In genomic region chr3:9216736-9217135, GRCh38 we compare ENCODE assay signal across 23 cellular contexts. TPM values are rescaled to one million over a fixed set of nuclear protein-coding genes. Genes with fewer than 3 reads are reported as not detected.
DNase-seq lines count a peak whose midpoint lies in the region; ATAC-seq, FAIRE-seq and TF ChIP-seq lines count a peak whose summit lies in the region.
"Had no signal": no experiment of that assay in that cellular context is flagged by ENCODE, and none has a peak within 500 bp of the region (broad histone marks: within the 10 kb centered on the region; RNA-seq: fewer than 3 reads in every experiment).

No MANE protein-coding gene starts in this region.

- dilution Hi-C loops in keratinocyte (cut with MboI; ENCODE audit: extremely low pct_ligation_motif_present, low sequenced_read_pairs) = no loop called here

- no peaks in the 10 kb centered on the region for H4K20me1 ChIP-seq in keratinocyte (ENCODE audit: control insufficient read depth, extremely low read depth, insufficient read depth, low read length)

- H3K4me2 ChIP-seq in keratinocyte (ENCODE audit: control insufficient read depth, extremely low read depth, insufficient read depth, low read depth, low read length) = peak overlapping the region; percentile 69
- H3K4me2 ChIP-seq: BLaER1 had no signal

- no peaks in the 10 kb centered on the region for H3K27me3 ChIP-seq in keratinocyte (ENCODE audit: control insufficient read depth, extremely low read depth, insufficient read depth, low read length)
- H3K27me3 ChIP-seq: BLaER1, esophagus squamous epithelium, left lung had no signal

- peak; percentile 82 for FAIRE-seq in keratinocyte (lab: Jason Lieb, UNC)

- no peak overlapping the region for H3K4me3 Mint-ChIP-seq in chondrocyte (ENCODE audit: unreplicated experiment)
- H3K4me3 Mint-ChIP-seq: activated CD4-positive, alpha-beta memory T cell treated with anti-CD3 and anti-CD28 coated beads, Interleukin-2, amount 10 ng/mL, durations not matched to agents 7 days and 5 days; central memory CD8-positive, alpha-beta T cell; stimulated activated memory B cell treated with anti-CD40 and anti-IgM and Interleukin-4, amounts not matched to agents 10 μg/mL and 1 μg/mL and 100 μg/mL, for 72 hours had no signal

- H3K9me3 ChIP-seq in keratinocyte (ENCODE audit: control insufficient read depth, low read depth, low read length) = no peaks in the 10 kb centered on the region
- H3K9me3 ChIP-seq in mucosa of descending colon = no peaks in the 10 kb centered on the region
- H3K9me3 ChIP-seq: BLaER1, esophagus squamous epithelium, left lung had no signal

- H3K4me1 ChIP-seq in keratinocyte (ENCODE audit: control insufficient read depth, extremely low read depth, insufficient read depth, low read length) (peaks cover 25% of the 10 kb centered on the region), mucosa of descending colon (ENCODE audit: low read depth) (no peaks in the 10 kb centered on the region)
- H3K4me1 ChIP-seq: esophagus squamous epithelium, left lung had no signal

- TF ChIP-seq CTCF in keratinocyte (optimal IDR thresholded peaks at IDR 0.05 in 1 of 3, IDR thresholded peaks at IDR 0.05 in 1 of 3, conservative IDR thresholded peaks at IDR 0.05 in 1 of 3; ENCODE audit: extremely low read depth in 1 of 3, insufficient read depth in 2 of 3, low read length in 3 of 3) (no peak), mucosa of descending colon (IDR thresholded peaks at IDR 0.05) (no peak), chondrocyte (IDR thresholded peaks at IDR 0.05) (no peak)

- no peak overlapping the region for H3K27ac Mint-ChIP-seq in chondrocyte (ENCODE audit: unreplicated experiment)
- H3K27ac Mint-ChIP-seq: activated CD4-positive, alpha-beta memory T cell treated with anti-CD3 and anti-CD28 coated beads, Interleukin-2, amount 10 ng/mL, durations not matched to agents 7 days and 5 days; IgD-negative memory B cell; stimulated activated memory B cell treated with anti-CD40 and anti-IgM and Interleukin-4, amounts not matched to agents 10 μg/mL and 1 μg/mL and 100 μg/mL, for 72 hours had no signal

- DNase-seq in Ammon's horn (ENCODE audit: low spot score) (peak; percentile 54), astrocyte of the hippocampus (ENCODE audit: low read depth, low spot score) (peak; percentile 53), keratinocyte (ENCODE audit: low read depth, low spot score) (peak; percentile 26), stromal cell of bone marrow (ENCODE audit: low read depth) (peak; percentile 76), mucosa of descending colon (no peak), chondrocyte (ENCODE audit: low spot score) (no peak)
- DNase-seq: activated CD4-positive, alpha-beta memory T cell treated with anti-CD3 and anti-CD28 coated beads, Interleukin-2, amount 10 ng/mL, durations not matched to agents 7 days and 5 days; activated CD4-positive, alpha-beta T cell treated with anti-CD3 and anti-CD28 coated beads for 1 hour; activated CD8-positive, alpha-beta memory T cell treated with anti-CD3 and anti-CD28 coated beads, Interleukin-2, amount 50 U/mL, for 4 hours; activated naive CD4-positive, alpha-beta T cell; dermis blood vessel endothelial cell; esophagus squamous epithelium; GOT3; left lung; NCI-H146; nucleus accumbens; Right ventricle myocardium superior; T-helper 2 cell had no signal

- H3K4me3 ChIP-seq in keratinocyte (ENCODE audit: control insufficient read depth in 2 of 3, extremely low read depth in 1 of 3, insufficient read depth in 2 of 3, low read depth in 1 of 3, low read length in 3 of 3) (peak overlapping the region in 2 of 3 experiments; percentile 3 to 61), mucosa of descending colon (no peak overlapping the region)
- H3K4me3 ChIP-seq: BLaER1, esophagus squamous epithelium, left lung had no signal

- peaks cover 2% of the 10 kb centered on the region for H3K36me3 Mint-ChIP-seq in chondrocyte (ENCODE audit: low read depth)
- H3K36me3 Mint-ChIP-seq: IgD-negative memory B cell; stimulated activated memory B cell treated with anti-CD40 and anti-IgM and Interleukin-4, amounts not matched to agents 10 μg/mL and 1 μg/mL and 100 μg/mL, for 72 hours had no signal

- H3K27ac ChIP-seq in keratinocyte (ENCODE audit: control insufficient read depth, insufficient read depth, low read length) = peak overlapping the region; percentile 76
- H3K27ac ChIP-seq: BLaER1, esophagus squamous epithelium, left lung had no signal

- H3K4me1 Mint-ChIP-seq in chondrocyte (ENCODE audit: low read depth) = peaks cover 9% of the 10 kb centered on the region
- H3K4me1 Mint-ChIP-seq: activated CD4-positive, alpha-beta memory T cell treated with anti-CD3 and anti-CD28 coated beads, Interleukin-2, amount 10 ng/mL, durations not matched to agents 7 days and 5 days; central memory CD8-positive, alpha-beta T cell; IgD-negative memory B cell; stimulated activated memory B cell treated with anti-CD40 and anti-IgM and Interleukin-4, amounts not matched to agents 10 μg/mL and 1 μg/mL and 100 μg/mL, for 72 hours had no signal

- H3K9me1 ChIP-seq in keratinocyte (ENCODE audit: control insufficient read depth, extremely low read depth, insufficient read depth, low read length) = no peaks in the 10 kb centered on the region

- no peak for ATAC-seq in mucosa of descending colon
- no peak for ATAC-seq in GM18867 (IDR thresholded peaks at IDR 0.05; ENCODE audit: unreplicated experiment)
- ATAC-seq: left lung; stimulated activated memory B cell treated with anti-CD40 and anti-IgM and Interleukin-4, amounts not matched to agents 10 μg/mL and 1 μg/mL and 100 μg/mL, for 72 hours had no signal

- peaks cover 24% of the 10 kb centered on the region for H3K79me2 ChIP-seq in keratinocyte (ENCODE audit: control insufficient read depth, insufficient read depth, low read length)

- H3K27me3 Mint-ChIP-seq in chondrocyte (ENCODE audit: low read depth) = peaks cover 5% of the 10 kb centered on the region
- H3K27me3 Mint-ChIP-seq: central memory CD8-positive, alpha-beta T cell had no signal

- H3K36me3 ChIP-seq in keratinocyte (ENCODE audit: control insufficient read depth in 2 of 2, extremely low read depth in 1 of 2, insufficient read depth in 2 of 2, low read length in 2 of 2) (no peaks in the 10 kb centered on the region), mucosa of descending colon (ENCODE audit: low read depth) (no peaks in the 10 kb centered on the region)
- H3K36me3 ChIP-seq: BLaER1, esophagus squamous epithelium, left lung had no signal

- peak overlapping the region; percentile 74 for H2AFZ ChIP-seq in keratinocyte (ENCODE audit: control insufficient read depth, low read length)

- H3K9me3 Mint-ChIP-seq in chondrocyte (ENCODE audit: low read depth) = no peaks in the 10 kb centered on the region
- H3K9me3 Mint-ChIP-seq: activated CD4-positive, alpha-beta memory T cell treated with anti-CD3 and anti-CD28 coated beads, Interleukin-2, amount 10 ng/mL, durations not matched to agents 7 days and 5 days; central memory CD8-positive, alpha-beta T cell; IgD-negative memory B cell had no signal

- H3K9ac ChIP-seq in keratinocyte (ENCODE audit: control insufficient read depth, extremely low read depth, insufficient read depth, low read length) = peak overlapping the region; percentile 45
- H3K9ac ChIP-seq: BLaER1 had no signal

- intact Hi-C loops in mucosa of descending colon (cut with DNase I, micrococcal nuclease) = no loop called here

RNA-seq across cellular contexts. Expression of gene SRGAP3, which starts 32.7 kb away (rescaled TPM):
- 4.3 to 7.2 TPM (median 6.2 TPM) in 3 replicates for polyA plus RNA-seq in keratinocyte
- 6.6 TPM for polyA plus RNA-seq in keratinocyte (2011; ENCODE audit: low read depth)
- polyA plus RNA-seq in keratinocyte (2011; cell fraction: cytosol; rRNA removed) = 2.7 and 3.8 TPM in 2 replicates
- polyA plus RNA-seq in keratinocyte (2011; cell fraction: nucleus; rRNA removed) = 17.0 and 19.0 TPM in 2 replicates
- polyA plus RNA-seq in keratinocyte (2012; ENCODE audit: low replicate concordance) = 6.6 and 6.7 TPM in 2 replicates
- polyA minus RNA-seq in keratinocyte = 19.8 to 41.2 TPM (median 29.3 TPM) in 3 replicates
- polyA minus RNA-seq in keratinocyte (2011; cell fraction: cytosol; rRNA and poly(A)+ RNA removed) = 7.1 TPM
- 23.6 and 48.1 TPM in 2 replicates for polyA minus RNA-seq in keratinocyte (2011; cell fraction: nucleus; rRNA and poly(A)+ RNA removed)
- 1 to 10 TPM; 6.4 to 9.0 (median 8.6) TPM for total RNA-seq in mucosa of descending colon
- 0.99 to 3.0 TPM (median 2.5 TPM) in 3 replicates for total RNA-seq in chondrocyte

Comparison
In these comparisons a context has a peak if more than half of its experiments do, and no peak if none do; other contexts are left out.
1. DNase-seq: peak in Ammon's horn (single experiment), astrocyte of the hippocampus (single experiment), keratinocyte (single experiment) and stromal cell of bone marrow (single experiment); none in mucosa of descending colon (0 of 3) and chondrocyte (single experiment).